10 cellular contexts compared by ENCODE assay signal in the genomic region with DNA sequence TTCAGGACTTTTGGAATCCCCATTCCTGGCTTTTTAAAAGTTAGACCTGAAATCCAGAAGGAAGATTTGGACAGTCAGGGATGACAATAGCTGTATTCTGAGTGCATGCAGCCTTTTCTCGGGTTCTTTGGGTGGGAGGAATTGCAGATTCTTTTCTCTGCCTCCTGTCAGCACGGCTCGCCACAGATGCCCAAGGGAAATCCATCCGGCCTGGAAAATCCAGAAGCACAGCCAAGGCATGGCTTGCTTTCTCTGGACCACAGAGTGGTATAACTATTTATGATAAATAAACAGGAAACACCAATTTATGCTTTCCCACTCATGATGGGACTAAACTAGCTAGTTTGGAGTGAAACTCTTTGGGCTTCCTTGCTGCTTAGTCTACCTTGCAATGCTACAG. TPM values are rescaled to one million over a fixed set of nuclear protein-coding genes. Genes with fewer than 3 reads are reported as not detected.
DNase-seq lines count a peak whose midpoint lies in the region; ATAC-seq and TF ChIP-seq lines count a peak whose summit lies in the region.
"Had no signal": no experiment of that assay in that cellular context is flagged by ENCODE, and none has a peak within 500 bp of the region (broad histone marks: within the 10 kb centered on the region; RNA-seq: fewer than 3 reads in every experiment).

No MANE protein-coding gene starts in this region.

- H2BK15ac ChIP-seq in mesenchymal stem cell (ENCODE audit: low read depth, poor library complexity, severe bottlenecking): no peak overlapping the region

- no peak overlapping the region for H3K18ac ChIP-seq in mesenchymal stem cell (ENCODE audit: low read depth in 1 of 2, low read length in 2 of 2)

- H4K8ac ChIP-seq in mesenchymal stem cell (ENCODE audit: low read length): no peak overlapping the region

- no peak overlapping the region for H3K14ac ChIP-seq in mesenchymal stem cell (ENCODE audit: low read length in 2 of 2)

- no peak for TF ChIP-seq POLR2A in vagina (IDR thresholded peaks at IDR 0.05)

- H3K9me3 ChIP-seq in mesenchymal stem cell (ENCODE audit: control insufficient read depth, low read length) (no peaks in the 10 kb centered on the region), vagina (no peaks in the 10 kb centered on the region), mucosa of descending colon (no peaks in the 10 kb centered on the region)

- H2BK12ac ChIP-seq in mesenchymal stem cell (ENCODE audit: low read length in 2 of 2): no peak overlapping the region

- H2AFZ ChIP-seq in mesenchymal stem cell (ENCODE audit: low read depth, low read length): no peak overlapping the region

- no peak overlapping the region for H3K4me2 ChIP-seq in mesenchymal stem cell (ENCODE audit: low read length, poor library complexity, severe bottlenecking)

- H3K4me1 ChIP-seq in mesenchymal stem cell (ENCODE audit: control insufficient read depth, insufficient read depth, low read depth, low read length) (peaks cover 24% of the 10 kb centered on the region), vagina (peaks cover 13% of the 10 kb centered on the region), mucosa of descending colon (ENCODE audit: low read depth) (no peaks in the 10 kb centered on the region)

- H3K27ac Mint-ChIP-seq in activated naive CD4-positive, alpha-beta T cell treated with anti-CD3 and anti-CD28 coated beads, Interleukin-2, amount 50 U/mL, for 24 hours: peak overlapping the region; percentile 94

- H3K27me3 Mint-ChIP-seq in activated naive CD4-positive, alpha-beta T cell treated with anti-CD3 and anti-CD28 coated beads, Interleukin-2, amount 50 U/mL, for 24 hours: no peaks in the 10 kb centered on the region

- H2BK5ac ChIP-seq in mesenchymal stem cell (ENCODE audit: low read depth, low read length, poor library complexity, severe bottlenecking): no peak overlapping the region

- peaks cover 6% of the 10 kb centered on the region for H3K79me1 ChIP-seq in mesenchymal stem cell (replicated peaks; ENCODE audit: low read length, poor library complexity, severe bottlenecking)

- 33% methylated on average over 1 of the region's 4 CpGs for WGBS in mesenchymal stem cell

- H4K91ac ChIP-seq in mesenchymal stem cell (ENCODE audit: low read length): no peak overlapping the region

- DNase-seq in activated naive CD4-positive, alpha-beta T cell treated with anti-CD3 and anti-CD28 coated beads, Interleukin-2, amount 50 U/mL, for 16 hours: no peak
- DNase-seq in mesenchymal stem cell: peak; percentile 56
- DNase-seq in vagina (ENCODE audit: extremely low spot score in 2 of 2): no peak
- DNase-seq in mucosa of descending colon: no peak
- DNase-seq: SHP77 had no signal

- no peak for TF ChIP-seq CTCF in vagina (IDR thresholded peaks at IDR 0.05)
- no peak for TF ChIP-seq CTCF in mucosa of descending colon (IDR thresholded peaks at IDR 0.05)

- H3K36me3 ChIP-seq in mesenchymal stem cell (ENCODE audit: control insufficient read depth in 1 of 2, insufficient read depth in 2 of 2, low read depth in 1 of 2, low read length in 2 of 2): peaks cover 7 to 27% of the 10 kb centered on the region in 2 experiments
- no peaks in the 10 kb centered on the region for H3K36me3 ChIP-seq in vagina
- H3K36me3 ChIP-seq in mucosa of descending colon (ENCODE audit: low read depth): no peaks in the 10 kb centered on the region

- peak overlapping the region; percentile 78 for H3K4me3 Mint-ChIP-seq in activated naive CD4-positive, alpha-beta T cell treated with anti-CD3 and anti-CD28 coated beads, Interleukin-2, amount 50 U/mL, for 24 hours

- no peaks in the 10 kb centered on the region for H3K27me3 ChIP-seq in mesenchymal stem cell (ENCODE audit: control insufficient read depth in 1 of 2, insufficient read depth in 1 of 2, low read length in 2 of 2)
- H3K27me3 ChIP-seq in vagina: no peaks in the 10 kb centered on the region

- peak overlapping the region in 1 of 2 experiments; percentile 35 for H3K4me3 ChIP-seq in mesenchymal stem cell (ENCODE audit: insufficient read depth in 1 of 2, low read depth in 1 of 2, low read length in 2 of 2)
- H3K4me3 ChIP-seq in vagina: no peak overlapping the region
- no peak overlapping the region for H3K4me3 ChIP-seq in mucosa of descending colon

- H3K4me1 Mint-ChIP-seq in activated naive CD4-positive, alpha-beta T cell treated with anti-CD3 and anti-CD28 coated beads, Interleukin-2, amount 50 U/mL, for 24 hours: peaks cover 60% of the 10 kb centered on the region

- peak overlapping the region; percentile 28 for H2AK5ac ChIP-seq in mesenchymal stem cell (ENCODE audit: low read length, severe bottlenecking)

- H3K9ac ChIP-seq in mesenchymal stem cell (ENCODE audit: low read length): peak overlapping the region; percentile 12

- no peak overlapping the region for H3K23ac ChIP-seq in mesenchymal stem cell (ENCODE audit: low read length in 2 of 2)

- H3K9me3 Mint-ChIP-seq in activated naive CD4-positive, alpha-beta T cell treated with anti-CD3 and anti-CD28 coated beads, Interleukin-2, amount 50 U/mL, for 24 hours: no peaks in the 10 kb centered on the region

- peak overlapping the region; percentile 23 for H3K27ac ChIP-seq in angular gyrus (ENCODE audit: low read depth, low read length)
- H3K27ac ChIP-seq in mesenchymal stem cell (ENCODE audit: low read length, poor library complexity, severe bottlenecking): peak overlapping the region; percentile 14
- H3K27ac ChIP-seq in vagina: peak overlapping the region; percentile 14
- H3K27ac ChIP-seq: C4-2B had no signal

- intact Hi-C loops in vagina (cut with DNase I): loop anchor here (5.0 kb wide), 1 partner anchor 242 kb away; no protein-coding TSS in a partner anchor
- intact Hi-C loops in mucosa of descending colon (cut with DNase I, micrococcal nuclease): loop anchor here in 1 of 2 donors (10.0 kb wide), 1 partner anchor 104 kb away; no protein-coding TSS in a partner anchor

- peaks cover 2% of the 10 kb centered on the region for H3K36me3 Mint-ChIP-seq in activated naive CD4-positive, alpha-beta T cell treated with anti-CD3 and anti-CD28 coated beads, Interleukin-2, amount 50 U/mL, for 24 hours

- ATAC-seq in HG03108 (IDR thresholded peaks at IDR 0.05; ENCODE audit: unreplicated experiment) (no peak), HG03095 (IDR thresholded peaks at IDR 0.05; ENCODE audit: unreplicated experiment) (no peak), mucosa of descending colon (no peak)

- H3K4ac ChIP-seq in mesenchymal stem cell (ENCODE audit: low read depth in 1 of 2, low read length in 2 of 2): no peak overlapping the region

- no peak overlapping the region for H2BK120ac ChIP-seq in mesenchymal stem cell (ENCODE audit: low read depth, low read length)

RNA-seq across cellular contexts. Expression of a gene that starts 59.1 kb away (rescaled TPM):
- not detected for polyA plus RNA-seq in mesenchymal stem cell (2013, experiment 1 of 2)
- polyA plus RNA-seq in mesenchymal stem cell (2013, experiment 2 of 2): not detected
- 0.49 TPM for total RNA-seq in vagina
- total RNA-seq in mucosa of descending colon: 10 to 100 TPM; 20.4 to 69.4 (median 42.9) TPM

Comparison
In these comparisons a context has a peak if more than half of its experiments do, and no peak if none do; other contexts are left out.
1. RNA of a gene that starts 59.1 kb away (total RNA-seq): 20.4 to 69.4 TPM in mucosa of descending colon; 0.49 TPM in vagina (single experiment); every median in the first group is over 10 times any median in the second.
2. Peak in every context shown above with its lines, with median percentiles within 50 percentile points of each other: H3K27ac ChIP-seq.